9 cellular contexts compared by ENCODE assay signal in the genomic region with DNA sequence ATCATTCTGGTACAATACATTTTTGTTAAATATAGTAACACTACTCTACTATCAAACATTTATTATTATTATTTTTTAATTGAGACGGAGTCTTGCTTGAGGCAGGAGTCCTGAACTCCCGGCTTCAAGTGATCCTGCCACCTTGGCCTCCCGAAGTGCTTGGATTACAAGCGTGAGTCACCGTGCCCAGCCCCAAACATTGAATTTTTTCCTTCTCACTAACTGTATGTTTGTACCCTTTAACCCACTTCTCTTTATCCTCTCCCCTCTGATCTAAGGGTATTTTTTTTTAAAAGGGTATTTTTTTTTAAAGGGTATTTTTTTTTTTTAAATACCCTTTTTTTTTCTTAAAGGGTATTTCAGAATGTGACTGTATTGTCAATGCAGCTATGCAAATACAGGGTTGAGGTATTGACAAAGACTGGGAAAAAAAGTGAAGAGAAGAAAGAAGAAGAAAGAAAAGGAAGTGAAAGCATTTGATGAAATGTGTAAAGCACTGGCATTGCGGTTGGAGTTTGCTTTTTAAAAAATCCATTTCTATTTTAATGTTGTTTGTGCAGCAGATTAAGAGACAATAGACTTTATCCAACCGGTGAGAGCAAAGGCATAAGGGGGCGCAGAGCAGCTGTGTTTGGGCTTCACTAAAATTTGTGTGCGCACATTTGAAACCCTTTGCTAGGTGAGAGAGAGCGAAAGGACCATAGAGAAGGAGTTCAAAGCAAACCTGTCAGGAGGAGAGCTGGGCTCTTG. TPM values are rescaled to one million over a fixed set of nuclear protein-coding genes. Genes with fewer than 3 reads are reported as not detected.
DNase-seq lines count a peak whose midpoint lies in the region; ATAC-seq and TF ChIP-seq lines count a peak whose summit lies in the region.
"Had no signal": no experiment of that assay in that cellular context is flagged by ENCODE, and none has a peak within 500 bp of the region (broad histone marks: within the 10 kb centered on the region; RNA-seq: fewer than 3 reads in every experiment).

No MANE protein-coding gene starts in this region.

- H3K36me3 ChIP-seq in osteoblast (ENCODE audit: insufficient read depth, low read length): no peaks in the 10 kb centered on the region

- H3K27me3 ChIP-seq in osteoblast (ENCODE audit: insufficient read depth, low read length): no peaks in the 10 kb centered on the region

- H3K9me3 ChIP-seq in osteoblast (ENCODE audit: low read depth, low read length): no peaks in the 10 kb centered on the region

- H3K27ac ChIP-seq in osteoblast (ENCODE audit: low read depth, low read length): no peak overlapping the region

- peak; percentile 13 for DNase-seq in choroid plexus epithelial cell (ENCODE audit: low read depth)
- no peak for DNase-seq in ecto neural progenitor cell (ENCODE audit: low spot score)
- DNase-seq in SHP77 (lab: John Stamatoyannopoulos, UW): no peak
- DNase-seq in activated CD4-positive, alpha-beta T cell treated with anti-CD3 and anti-CD28 coated beads for 1 hour: no peak
- no peak for DNase-seq in osteoblast (ENCODE audit: insufficient read length, low spot score, missing footprints)

- H2AFZ ChIP-seq in osteoblast (ENCODE audit: low read length): no peak overlapping the region

- TF ChIP-seq CTCF in choroid plexus epithelial cell (conservative IDR thresholded peaks at IDR 0.05; ENCODE audit: low read depth, low read length) (no peak), osteoblast (IDR thresholded peaks at IDR 0.05; ENCODE audit: extremely low read depth, low read depth, low read length) (no peak)

- H3K79me2 ChIP-seq in osteoblast (ENCODE audit: insufficient read depth, low read length): no peaks in the 10 kb centered on the region

- ATAC-seq in GM21526 (IDR thresholded peaks at IDR 0.05; ENCODE audit: low FRiP score, unreplicated experiment): peak; percentile 60
- ATAC-seq in HG03575 (IDR thresholded peaks at IDR 0.05; ENCODE audit: extremely low read depth, insufficient number of reproducible peaks, low FRiP score, unreplicated experiment): peak; percentile 67

- H3K4me3 ChIP-seq in GM08714 (ENCODE audit: low read length): peak overlapping the region; percentile 17; the same call in 1 of the 2 replicates
- H3K4me3 ChIP-seq in choroid plexus epithelial cell (ENCODE audit: low read depth, low read length): no peak overlapping the region
- H3K4me3 ChIP-seq in osteoblast (ENCODE audit: insufficient read depth, low read length): no peak overlapping the region

- no peaks in the 10 kb centered on the region for H3K4me1 ChIP-seq in osteoblast (ENCODE audit: insufficient read depth, low read length)

- no peak overlapping the region for H3K4me2 ChIP-seq in osteoblast (ENCODE audit: insufficient read depth, low read length)

- no peaks in the 10 kb centered on the region for H4K20me1 ChIP-seq in osteoblast (ENCODE audit: insufficient read depth, low read length)

RNA-seq across cellular contexts. Expression of gene SYT17, which starts 42.3 kb away (rescaled TPM):
- total RNA-seq in osteoblast: under 0.01 and 0.29 TPM in 2 replicates
- total RNA-seq: T-helper 1 cell treated with Interleukin-12 subunit alpha and Interleukin-12 subunit beta and Interleukin-4 antibody, amounts not matched to agents 30 ng/mL and 1 ng/mL, for 36 hours had no signal
